Comparison of ENCODE assay signal across 14 cellular contexts in the genomic region with DNA sequence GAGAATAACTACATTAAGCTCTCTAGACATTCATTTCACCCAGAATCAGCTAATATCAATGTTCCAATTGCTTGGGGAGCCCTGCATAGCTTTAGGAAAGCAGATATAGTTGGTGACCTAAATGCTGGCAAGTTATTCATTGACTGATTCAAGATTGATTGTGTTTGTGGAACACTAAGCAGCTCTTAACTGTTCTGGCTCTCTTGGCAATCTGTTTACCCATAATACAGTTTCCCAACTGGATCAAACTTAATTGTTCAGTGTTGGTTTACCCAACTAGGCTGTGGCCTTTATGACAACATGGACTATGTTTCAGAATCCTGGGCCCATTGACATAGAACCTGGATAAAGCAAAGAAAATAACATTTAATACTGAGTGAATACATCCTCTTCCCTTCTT.
"Had no signal": no experiment of that assay in that cellular context is flagged by ENCODE, and none has a peak within 500 bp of the region (broad histone marks: within the 10 kb centered on the region; RNA-seq: fewer than 3 reads in every experiment).

No MANE protein-coding gene starts in this region.

- ATAC-seq: heart right ventricle, T-cell had no signal

- H3K4me3 ChIP-seq: heart right ventricle, prostate gland, sigmoid colon, suprapubic skin had no signal

- H3K4me1 ChIP-seq: prostate gland, sigmoid colon, suprapubic skin had no signal

- H3K27me3 ChIP-seq: heart right ventricle, sigmoid colon, suprapubic skin had no signal

- H3K27me3 Mint-ChIP-seq: activated naive CD8-positive, alpha-beta T cell treated with anti-CD3 and anti-CD28 coated beads for 36 hours; T-cell; type B pancreatic cell had no signal

- H3K9me3 ChIP-seq: heart right ventricle, prostate gland, sigmoid colon, suprapubic skin had no signal

- DNase-seq: activated CD4-positive, alpha-beta T cell treated with anti-CD3 and anti-CD28 coated beads for 48 hours; activated effector memory CD4-positive, alpha-beta T cell treated with anti-CD3 and anti-CD28 coated beads, Interleukin-2, amount 50 U/mL, for 16 hours; activated naive CD8-positive, alpha-beta T cell treated with anti-CD3 and anti-CD28 coated beads for 36 hours; foreskin melanocyte; heart right ventricle; islet precursor cell; midbrain; sigmoid colon; stimulated activated CD4-positive, alpha-beta T cell treated with anti-CD3 and anti-CD28 coated beads, Interleukin-2, amount 100 ng/mL, for 24 hours; stimulated activated naive CD4-positive, alpha-beta T cell treated with Interleukin-2 at 50 U/mL for 16 hours; T-cell had no signal

- H3K4me3 Mint-ChIP-seq: activated naive CD8-positive, alpha-beta T cell treated with anti-CD3 and anti-CD28 coated beads for 36 hours; T-cell; type B pancreatic cell had no signal

- H3K27ac Mint-ChIP-seq: activated naive CD8-positive, alpha-beta T cell treated with anti-CD3 and anti-CD28 coated beads for 36 hours; type B pancreatic cell had no signal

- H3K27ac ChIP-seq: prostate gland, sigmoid colon, suprapubic skin had no signal

- H3K9me3 Mint-ChIP-seq: activated naive CD8-positive, alpha-beta T cell treated with anti-CD3 and anti-CD28 coated beads for 36 hours; T-cell; type B pancreatic cell had no signal
